ENCODE assay signal across 16 cellular contexts in the genomic region with DNA sequence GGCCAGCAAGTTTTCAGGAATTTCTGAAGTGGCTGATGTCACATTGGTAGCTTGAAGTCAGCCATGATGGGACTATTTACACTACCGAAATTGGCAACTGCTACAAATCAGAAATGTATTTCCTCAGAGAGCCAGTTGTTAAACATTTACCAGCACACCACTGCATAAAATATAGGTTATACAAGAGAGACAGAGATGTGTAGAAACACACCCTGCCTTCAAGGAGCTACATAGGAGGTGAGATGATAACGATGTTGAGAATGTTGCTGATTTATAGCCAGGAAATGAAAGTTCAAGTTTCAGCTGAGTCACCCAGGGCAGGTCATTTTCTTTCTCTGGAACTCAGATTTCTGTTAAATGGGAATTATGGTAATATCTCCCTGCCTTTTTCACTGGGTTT. TPM values are rescaled to one million over a fixed set of nuclear protein-coding genes. Genes with fewer than 3 reads are reported as not detected.
A peak's percentile ranks its signal among the peaks of the same experiment; 100 is the strongest.
DNase-seq lines count a peak whose midpoint lies in the region; ATAC-seq, FAIRE-seq and TF ChIP-seq lines count a peak whose summit lies in the region.
"Had no signal": no experiment of that assay in that cellular context is flagged by ENCODE, and none has a peak within 500 bp of the region (broad histone marks: within the 10 kb centered on the region; RNA-seq: fewer than 3 reads in every experiment).

No MANE protein-coding gene starts in this region.

- no peak overlapping the region for H2AFZ ChIP-seq in astrocyte (ENCODE audit: low read depth, low read length)

- TF ChIP-seq CTCF in astrocyte (IDR thresholded peaks at IDR 0.05; ENCODE audit: insufficient read depth, low read depth, low read length) (no peak), foreskin keratinocyte (conservative IDR thresholded peaks at IDR 0.05) (no peak)

- H3K27ac ChIP-seq in astrocyte (ENCODE audit: low read depth, low read length) = no peak overlapping the region
- peak overlapping the region; percentile 55 for H3K27ac ChIP-seq in foreskin keratinocyte

- no peak overlapping the region for H3K4me2 ChIP-seq in astrocyte (ENCODE audit: low read length)

- FAIRE-seq in astrocyte (lab: Jason Lieb, UNC) = peak; percentile 73

- H3K36me3 ChIP-seq in astrocyte (ENCODE audit: insufficient read depth, low read length) = no peaks in the 10 kb centered on the region

- peaks cover 11% of the 10 kb centered on the region for H3K27me3 Mint-ChIP-seq in astrocyte (ENCODE audit: low read depth, unreplicated experiment)
- H3K27me3 Mint-ChIP-seq: stimulated activated naive CD8-positive, alpha-beta T cell treated with anti-CD3 and anti-CD28 coated beads, Interleukin-15, amount 100 ng/mL, for 72 hours had no signal

- H4K20me1 ChIP-seq in astrocyte (ENCODE audit: insufficient read depth, low read length) = no peaks in the 10 kb centered on the region

- in situ Hi-C loops in Caki2 (cut with HindIII; ENCODE audit: low pct_unique_long_range_greater_than_20kb, low sequenced_read_pairs) = no loop called here

- DNase-seq in Caki2 (ENCODE audit: low read depth) (peak; percentile 59), HS-27A (ENCODE audit: low read depth) (peak; percentile 27), astrocyte (ENCODE audit: low read depth) (peak; percentile 46), foreskin keratinocyte (peak; percentile 44 to 76), kidney glomerular epithelial cell (lab: John Stamatoyannopoulos, UW) (no peak)
- no peak for DNase-seq in effector CD4-positive, alpha-beta T cell
- DNase-seq in activated naive CD4-positive, alpha-beta T cell treated with anti-CD3 and anti-CD28 coated beads, Interleukin-2, amount 50 U/mL, for 72 hours (ENCODE audit: low spot score in 2 of 2) = no peak
- DNase-seq: amygdala; GF-D8; Kasumi-1; naive thymus-derived CD4-positive, alpha-beta T cell; NCI-H187 treated with DMSO at 0.1 percent for 48 hours; NCI-H524; stimulated activated naive CD8-positive, alpha-beta T cell treated with anti-CD3 and anti-CD28 coated beads, Interleukin-15, amount 100 ng/mL, for 72 hours had no signal

- peaks cover 3% of the 10 kb centered on the region for H3K4me1 ChIP-seq in astrocyte (ENCODE audit: insufficient read depth, low read length)
- H3K4me1 ChIP-seq in foreskin keratinocyte = peaks cover 6% of the 10 kb centered on the region

- no peak overlapping the region for H3K4me3 Mint-ChIP-seq in astrocyte (ENCODE audit: unreplicated experiment)
- H3K4me3 Mint-ChIP-seq: naive thymus-derived CD4-positive, alpha-beta T cell; stimulated activated naive CD8-positive, alpha-beta T cell treated with anti-CD3 and anti-CD28 coated beads, Interleukin-15, amount 100 ng/mL, for 72 hours had no signal

- H3K4me3 ChIP-seq in astrocyte (ENCODE audit: insufficient read depth, low read depth, low read length) = no peak overlapping the region

- H3K36me3 Mint-ChIP-seq in astrocyte (ENCODE audit: low read depth, unreplicated experiment) = no peaks in the 10 kb centered on the region
- no peaks in the 10 kb centered on the region for H3K36me3 Mint-ChIP-seq in activated naive CD4-positive, alpha-beta T cell treated with anti-CD3 and anti-CD28 coated beads, Interleukin-2, amount 50 U/mL, for 72 hours
- H3K36me3 Mint-ChIP-seq: naive thymus-derived CD4-positive, alpha-beta T cell had no signal

- H3K4me1 Mint-ChIP-seq in astrocyte (ENCODE audit: low read depth, unreplicated experiment) = peaks cover 1% of the 10 kb centered on the region
- H3K4me1 Mint-ChIP-seq: naive thymus-derived CD4-positive, alpha-beta T cell; stimulated activated naive CD8-positive, alpha-beta T cell treated with anti-CD3 and anti-CD28 coated beads, Interleukin-15, amount 100 ng/mL, for 72 hours had no signal

- no peaks in the 10 kb centered on the region for H3K9me3 ChIP-seq in astrocyte (ENCODE audit: insufficient read depth, low read depth, low read length)

- no peak overlapping the region for H3K27ac Mint-ChIP-seq in astrocyte (ENCODE audit: unreplicated experiment)
- H3K27ac Mint-ChIP-seq in activated naive CD4-positive, alpha-beta T cell treated with anti-CD3 and anti-CD28 coated beads, Interleukin-2, amount 50 U/mL, for 72 hours = no peak overlapping the region
- H3K27ac Mint-ChIP-seq: activated T-helper 2 cell treated with anti-CD3 and anti-CD28 coated beads, Interferon-gamma antibody, Interleukin-2, Interleukin-4, amounts not matched to agents 10 μg/mL and 5 μg/mL and 100 μg/mL, durations not matched to agents 14 hours and 24 hours and 36 hours; naive thymus-derived CD4-positive, alpha-beta T cell; stimulated activated naive CD8-positive, alpha-beta T cell treated with anti-CD3 and anti-CD28 coated beads, Interleukin-15, amount 100 ng/mL, for 72 hours had no signal

- no peaks in the 10 kb centered on the region for H3K9me3 Mint-ChIP-seq in astrocyte (ENCODE audit: unreplicated experiment)
- H3K9me3 Mint-ChIP-seq in activated naive CD4-positive, alpha-beta T cell treated with anti-CD3 and anti-CD28 coated beads, Interleukin-2, amount 50 U/mL, for 72 hours = no peaks in the 10 kb centered on the region
- H3K9me3 Mint-ChIP-seq: activated T-helper 2 cell treated with anti-CD3 and anti-CD28 coated beads, Interferon-gamma antibody, Interleukin-2, Interleukin-4, amounts not matched to agents 10 μg/mL and 5 μg/mL and 100 μg/mL, durations not matched to agents 14 hours and 24 hours and 36 hours; stimulated activated naive CD8-positive, alpha-beta T cell treated with anti-CD3 and anti-CD28 coated beads, Interleukin-15, amount 100 ng/mL, for 72 hours had no signal

- no peaks in the 10 kb centered on the region for H3K79me2 ChIP-seq in astrocyte (ENCODE audit: insufficient read depth, low read length)

- H3K27me3 ChIP-seq in astrocyte (ENCODE audit: insufficient read depth, low read length) (no peaks in the 10 kb centered on the region), foreskin keratinocyte (no peaks in the 10 kb centered on the region)

- no peak overlapping the region for H3K9ac ChIP-seq in astrocyte (ENCODE audit: low read length)

- peak; percentile 63 for ATAC-seq in foreskin keratinocyte
- ATAC-seq in activated naive CD4-positive, alpha-beta T cell treated with anti-CD3 and anti-CD28 coated beads, Interleukin-2, amount 50 U/mL, for 72 hours = no peak
- no peak for ATAC-seq in HG03354 (IDR thresholded peaks at IDR 0.05; ENCODE audit: poor library complexity, severe bottlenecking, unreplicated experiment)
- ATAC-seq: naive thymus-derived CD4-positive, alpha-beta T cell; stimulated activated naive CD8-positive, alpha-beta T cell treated with anti-CD3 and anti-CD28 coated beads, Interleukin-15, amount 100 ng/mL, for 72 hours had no signal

RNA-seq across cellular contexts. Expression of a gene that starts 46.0 kb away (rescaled TPM):
- total RNA-seq in Caki2 (2014; rRNA removed; shearing (Covaris generic); ENCODE audit: low replicate concordance) = 0.47 TPM in 1 of 2 replicates, not detected in the other
- total RNA-seq in astrocyte (52.1 and 52.4 TPM in 2 replicates), foreskin keratinocyte (4.7 and 5.1 TPM in 2 replicates)
- polyA plus RNA-seq in foreskin keratinocyte = 2.4 and 2.6 TPM in 2 replicates
- 1 to 10 TPM; 3.0 to 3.1 TPM for total RNA-seq in activated naive CD4-positive, alpha-beta T cell treated with anti-CD3 and anti-CD28 coated beads, Interleukin-2, amount 50 U/mL, for 72 hours

Comparison
In these comparisons a context has a peak if more than half of its experiments do, and no peak if none do; other contexts are left out.
1. DNase-seq: peak in Caki2 (single experiment), HS-27A (single experiment), astrocyte (single experiment) and foreskin keratinocyte (2 of 2); none in effector CD4-positive, alpha-beta T cell (single experiment), kidney glomerular epithelial cell (single experiment) and activated naive CD4-positive, alpha-beta T cell treated with anti-CD3 and anti-CD28 coated beads, Interleukin-2, amount 50 U/mL, for 72 hours (0 of 2).